ENCODE assay signal across 3 cellular contexts in the genomic region with DNA sequence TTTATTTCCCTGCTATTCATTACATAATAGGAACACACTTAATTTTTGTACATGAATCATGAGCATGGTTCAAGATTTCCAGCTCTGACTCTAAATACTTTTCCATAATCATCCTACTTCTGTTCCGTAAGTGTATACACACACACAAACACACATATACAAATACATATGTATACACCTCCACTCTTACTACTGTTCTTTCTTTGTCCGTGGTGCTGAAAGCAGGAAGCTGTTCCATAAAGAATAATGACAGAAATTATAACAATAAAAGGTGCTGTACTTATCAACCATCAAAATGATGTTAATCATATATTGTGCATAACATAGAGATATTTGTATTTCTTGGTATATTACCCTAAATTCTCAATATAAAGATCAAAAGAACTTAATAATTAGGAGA.
"Had no signal": no experiment of that assay in that cellular context is flagged by ENCODE, and none has a peak within 500 bp of the region (broad histone marks: within the 10 kb centered on the region; RNA-seq: fewer than 3 reads in every experiment).

No MANE protein-coding gene starts in this region.

- ATAC-seq: GM12878 had no signal

- DNase-seq: GDM1, GF-D8 had no signal

- H3K4me3 ChIP-seq: GM12878 had no signal
